9 cellular contexts compared by ENCODE assay signal in the genomic region with DNA sequence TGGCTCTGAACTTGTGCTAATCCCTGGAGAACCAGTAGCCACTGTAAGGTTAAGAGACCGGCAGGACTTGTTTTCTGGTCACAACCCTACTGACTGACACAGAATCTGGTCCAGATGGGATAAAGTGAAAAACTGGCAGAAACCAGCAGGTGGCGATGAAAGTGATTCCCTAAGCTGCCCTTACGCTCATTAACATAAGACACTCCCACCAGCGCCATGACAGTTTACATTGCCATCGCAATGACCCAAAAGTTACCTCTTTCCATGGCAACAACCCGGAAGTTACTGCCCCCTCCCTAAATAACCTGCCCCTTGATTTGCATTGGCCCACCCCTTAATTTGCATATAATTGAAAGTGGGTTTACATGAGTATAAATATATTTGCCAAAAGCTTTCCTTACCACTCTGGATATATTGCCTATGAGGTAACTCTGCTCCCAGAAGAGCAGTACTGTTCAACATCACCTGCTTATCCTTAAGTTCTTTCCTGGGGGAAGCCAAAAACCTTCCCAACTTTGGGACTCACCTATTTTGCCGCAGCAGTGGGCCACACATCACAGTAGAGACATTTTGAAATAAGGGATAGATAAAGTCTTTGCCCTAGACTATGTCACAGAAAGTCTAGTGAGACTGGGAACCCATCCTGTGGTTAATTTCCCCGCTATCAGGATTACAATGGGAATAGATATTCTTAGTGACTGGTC. TPM values are rescaled to one million over a fixed set of nuclear protein-coding genes. Genes with fewer than 3 reads are reported as not detected.
DNase-seq lines count a peak whose midpoint lies in the region; FAIRE-seq and TF ChIP-seq lines count a peak whose summit lies in the region.
"Had no signal": no experiment of that assay in that cellular context is flagged by ENCODE, and none has a peak within 500 bp of the region (broad histone marks: within the 10 kb centered on the region; RNA-seq: fewer than 3 reads in every experiment).

No MANE protein-coding gene starts in this region.

- FAIRE-seq in TTC549 (lab: Jason Lieb, UNC) = peak; percentile 89

- no peaks in the 10 kb centered on the region for H3K36me3 ChIP-seq in stomach
- H3K36me3 ChIP-seq: BLaER1 treated with 17β-estradiol and CSF1 and Interleukin-3, amounts not matched to agents 10 nM and 100 nM had no signal

- H3K4me3 ChIP-seq in stomach = no peak overlapping the region
- H3K4me3 ChIP-seq: BLaER1 treated with 17β-estradiol and CSF1 and Interleukin-3, amounts not matched to agents 10 nM and 100 nM had no signal

- H3K9me3 ChIP-seq in stomach = no peaks in the 10 kb centered on the region

- DNase-seq in NCI-H2171 treated with DMSO at 0.1 percent for 48 hours (lab: John Stamatoyannopoulos, UW) = peak; percentile 15
- DNase-seq in NCI-H2171 (lab: John Stamatoyannopoulos, UW) = no peak
- DNase-seq in HuH-7 (ENCODE audit: low spot score) = peak; percentile 55
- DNase-seq in germinal center (ENCODE audit: low spot score) = peak; percentile 82
- peak; percentile 51 for DNase-seq in stomach
- no peak for DNase-seq in substantia nigra (lab: John Stamatoyannopoulos, UW)
- no peak for DNase-seq in KG1 (lab: John Stamatoyannopoulos, UW)

- peaks cover 0 to 5% (median 0%) of the 10 kb centered on the region in 4 donors for H3K4me1 ChIP-seq in stomach

- intact Hi-C loops in stomach (cut with DNase I; ENCODE audit: low total_unique reads) = no loop called here

- no peak overlapping the region for H3K27ac ChIP-seq in stomach
- no peak overlapping the region for H3K27ac ChIP-seq in substantia nigra (ENCODE audit: low read depth, low read length, poor library complexity, severe bottlenecking)
- H3K27ac ChIP-seq: BLaER1 treated with 17β-estradiol and CSF1 and Interleukin-3, amounts not matched to agents 10 nM and 100 nM had no signal

- peak in 4 of 7 experiments; percentile 15 to 22 (median 21) for TF ChIP-seq CTCF in stomach (IDR thresholded peaks at IDR 0.05)

- no peak for TF ChIP-seq EP300 in stomach (IDR thresholded peaks at IDR 0.05)

- TF ChIP-seq POLR2A in stomach (IDR thresholded peaks at IDR 0.05) = no peak

- WGBS in stomach, 5 donors = 53 to 61% (median 56%) methylated on average over 8 of the region's 8 CpGs

- H3K27me3 ChIP-seq in stomach = no peaks in the 10 kb centered on the region
- H3K27me3 ChIP-seq: BLaER1 treated with 17β-estradiol and CSF1 and Interleukin-3, amounts not matched to agents 10 nM and 100 nM had no signal

RNA-seq across cellular contexts. Expression of a gene that starts 35.8 kb away (rescaled TPM):
- total RNA-seq in stomach = 10 to 100 TPM; 14.3 to 78.8 (median 29.7) TPM
- polyA plus RNA-seq in stomach = 1 to 10 TPM; 1.4 to 2.1 (median 1.5) TPM

Comparison
In these comparisons a context has a peak if more than half of its experiments do, and no peak if none do; other contexts are left out.
1. DNase-seq: peak in NCI-H2171 treated with DMSO at 0.1 percent for 48 hours (single experiment), HuH-7 (single experiment), germinal center (single experiment) and stomach (single experiment); none in NCI-H2171 (single experiment), substantia nigra (0 of 49) and KG1 (single experiment).